21 cellular contexts compared by ENCODE assay signal in the genomic region with DNA sequence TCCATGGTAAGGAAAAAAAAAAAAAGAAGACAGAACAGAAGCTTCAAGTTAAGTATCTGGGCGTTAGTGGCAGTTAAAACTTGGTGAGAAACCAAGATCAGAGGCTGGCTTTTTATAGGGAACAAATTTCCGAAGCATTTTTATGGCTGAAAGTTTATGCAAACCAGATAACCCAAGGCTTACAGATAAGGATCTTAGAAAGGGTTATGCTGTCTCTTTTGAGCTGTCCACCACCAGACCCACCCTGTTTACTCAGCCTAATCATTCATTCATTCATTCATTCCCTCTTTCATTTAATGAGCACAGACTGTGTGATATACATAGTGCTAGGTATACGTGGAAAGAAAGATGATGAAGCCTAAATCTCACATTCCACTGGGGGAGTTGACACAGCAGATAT.
DNase-seq lines count a peak whose midpoint lies in the region; ATAC-seq and TF ChIP-seq lines count a peak whose summit lies in the region.
"Had no signal": no experiment of that assay in that cellular context is flagged by ENCODE, and none has a peak within 500 bp of the region (broad histone marks: within the 10 kb centered on the region; RNA-seq: fewer than 3 reads in every experiment).

No MANE protein-coding gene starts in this region.

- peak overlapping the region; percentile 20 for H3K4me2 ChIP-seq in neural progenitor cell

- no peaks in the 10 kb centered on the region for H3K27me3 ChIP-seq in neural progenitor cell

- H3K9ac ChIP-seq in neural progenitor cell, result no peak overlapping the region

- TF ChIP-seq CTCF in fibroblast of villous mesenchyme (IDR thresholded peaks at IDR 0.05; ENCODE audit: insufficient read depth, low read depth, low read length), result no peak
- no peak for TF ChIP-seq CTCF in neural progenitor cell (IDR thresholded peaks at IDR 0.05)

- intact Hi-C loops in sciatic nerve (cut with DNase I), result no loop called here

- no peaks in the 10 kb centered on the region for H3K9me3 Mint-ChIP-seq in neural progenitor cell

- no peaks in the 10 kb centered on the region for H3K36me3 ChIP-seq in neural progenitor cell

- no peaks in the 10 kb centered on the region for H3K9me3 ChIP-seq in neural progenitor cell (ENCODE audit: low read depth)

- no peak overlapping the region for H3K27ac Mint-ChIP-seq in neural progenitor cell

- no peaks in the 10 kb centered on the region for H3K36me3 Mint-ChIP-seq in neural progenitor cell

- peak overlapping the region; percentile 46 for H3K27ac ChIP-seq in neural progenitor cell
- H3K27ac ChIP-seq: C4-2B had no signal

- H3K4me3 Mint-ChIP-seq in neural progenitor cell, result no peak overlapping the region

- no peaks in the 10 kb centered on the region for H4K20me1 ChIP-seq in neural progenitor cell (ENCODE audit: low read depth)

- H3K27me3 Mint-ChIP-seq in neural progenitor cell (ENCODE audit: insufficient read depth, low read depth), result peaks cover 7% of the 10 kb centered on the region

- peaks cover 11% of the 10 kb centered on the region for H3K79me2 ChIP-seq in neural progenitor cell (ENCODE audit: low read depth)

- no peak overlapping the region for H2AFZ ChIP-seq in neural progenitor cell (replicated peaks)

- DNase-seq in NCI-H526 (lab: John Stamatoyannopoulos, UW) (peak; percentile 92 to 95), fibroblast of villous mesenchyme (ENCODE audit: low read depth) (peak; percentile 65), neural progenitor cell (ENCODE audit: low spot score) (no peak), NCI-H1694 treated with DMSO at 0.1 percent for 48 hours (lab: John Stamatoyannopoulos, UW) (no peak), sciatic nerve (ENCODE audit: low spot score) (no peak), foreskin melanocyte (no peak)
- DNase-seq in activated naive CD4-positive, alpha-beta T cell treated with anti-CD3 and anti-CD28 coated beads, Interleukin-2, amount 50 U/mL, for 16 hours, result no peak
- DNase-seq: ACHN; AML-193; DMS79 treated with DMSO at 0.1 percent for 48 hours; GOT3; KBM-7; NCI-H1048; NCI-H1436 treated with DMSO at 0.1 percent for 48 hours; NCI-H2029 treated with DMSO at 0.1 percent for 48 hours; NCI-H2171; NCI-H446; NCI-H748 treated with DMSO at 0.1 percent for 48 hours; NK-92 treated with Interleukin-12 subunit alpha and Interleukin-12 subunit beta, amount 100 ng/mL, for 24 hours had no signal

- H3K4me3 ChIP-seq in fibroblast of villous mesenchyme (ENCODE audit: low read depth, low read length) (no peak overlapping the region), neural progenitor cell (no peak overlapping the region)

- H3F3A ChIP-seq in neural progenitor cell (ENCODE audit: low read depth), result peaks cover 25% of the 10 kb centered on the region

- H3K4me1 Mint-ChIP-seq in neural progenitor cell, result peaks cover 24% of the 10 kb centered on the region

- ATAC-seq in sciatic nerve, result no peak
- ATAC-seq: Right ventricle myocardium inferior had no signal

- H3K4me1 ChIP-seq in neural progenitor cell, result peaks cover 35% of the 10 kb centered on the region

Comparison
In these comparisons a context has a peak if more than half of its experiments do, and no peak if none do; other contexts are left out.
1. DNase-seq: peak in NCI-H526 (2 of 2) and fibroblast of villous mesenchyme (single experiment); none in neural progenitor cell (single experiment), activated naive CD4-positive, alpha-beta T cell treated with anti-CD3 and anti-CD28 coated beads, Interleukin-2, amount 50 U/mL, for 16 hours (single experiment), NCI-H1694 treated with DMSO at 0.1 percent for 48 hours (single experiment), sciatic nerve (single experiment) and foreskin melanocyte (single experiment).